10 cellular contexts compared by ENCODE assay signal in genomic region chr2:222892321-222892720, GRCh38. TPM values are rescaled to one million over a fixed set of nuclear protein-coding genes. Genes with fewer than 3 reads are reported as not detected.
DNase-seq lines count a peak whose midpoint lies in the region; ATAC-seq and TF ChIP-seq lines count a peak whose summit lies in the region.
"Had no signal": no experiment of that assay in that cellular context is flagged by ENCODE, and none has a peak within 500 bp of the region (broad histone marks: within the 10 kb centered on the region; RNA-seq: fewer than 3 reads in every experiment).

No MANE protein-coding gene starts in this region.

- intact Hi-C loops in adrenal gland (cut with DNase I), result no loop called here
- intact Hi-C loops in left ventricle myocardium inferior (cut with micrococcal nuclease), result no loop called here
- intact Hi-C loops in spleen (cut with DNase I; ENCODE audit: low total_unique reads), result no loop called here

- H3K27me3 ChIP-seq in adrenal gland (no peaks in the 10 kb centered on the region), left ventricle myocardium inferior (ENCODE audit: low read depth) (no peaks in the 10 kb centered on the region), spleen (replicated peaks in 1 of 7) (no peaks in the 10 kb centered on the region)

- H3K9me3 ChIP-seq in adrenal gland (replicated peaks in 1 of 3) (no peaks in the 10 kb centered on the region), left ventricle myocardium inferior (replicated peaks) (no peaks in the 10 kb centered on the region), spleen (no peaks in the 10 kb centered on the region)

- WGBS in adrenal gland, 4 donors, result 17 to 23% (median 21%) methylated on average over 2 of the region's 2 CpGs
- WGBS in spleen, 5 donors, result 21 to 59% (median 38%) methylated on average over 2 of the region's 2 CpGs

- DNase-seq in LHCN-M2 (ENCODE audit: low read depth), result peak; percentile 50
- DNase-seq in adrenal gland, result no peak
- DNase-seq in left ventricle myocardium inferior, result no peak
- DNase-seq in spleen, result no peak
- no peak for DNase-seq in epidermal melanocyte (ENCODE audit: insufficient read length, low spot score)
- DNase-seq: activated T-cell treated with anti-CD3 and anti-CD28 coated beads, Interleukin-2, amount 50 U/mL, for 1 hour; stimulated activated naive CD4-positive, alpha-beta T cell treated with Interleukin-2 at 50 U/mL for 16 hours; WERI-Rb-1 had no signal

- H3K27ac ChIP-seq in adrenal gland (peak overlapping the region in 3 of 5 donors; percentile 14 to 69 (median 36)), left ventricle myocardium inferior (replicated peaks) (peak overlapping the region; percentile 70), spleen (peak overlapping the region in 7 of 8 donors; percentile 59 to 74 (median 65))
- H3K27ac ChIP-seq: WERI-Rb-1 had no signal

- H3K36me3 ChIP-seq in adrenal gland (replicated peaks in 1 of 2) (no peaks in the 10 kb centered on the region), left ventricle myocardium inferior (no peaks in the 10 kb centered on the region), spleen (peaks cover 0 to 5% (median 0%) of the 10 kb centered on the region in 6 donors)
- H3K36me3 ChIP-seq: WERI-Rb-1 had no signal

- peaks cover 15 to 41% of the 10 kb centered on the region in 2 donors for H3K4me1 ChIP-seq in adrenal gland (replicated peaks in 1 of 2)
- H3K4me1 ChIP-seq in left ventricle myocardium inferior, result peaks cover 63% of the 10 kb centered on the region
- peaks cover 10 to 54% (median 28%) of the 10 kb centered on the region in 6 donors for H3K4me1 ChIP-seq in spleen

- no peak overlapping the region for H3K4me3 ChIP-seq in adrenal gland
- H3K4me3 ChIP-seq in left ventricle myocardium inferior, result peak overlapping the region; percentile 7
- peak overlapping the region in 1 of 8 donors; percentile 23 for H3K4me3 ChIP-seq in spleen

- ATAC-seq in GM18907 (IDR thresholded peaks at IDR 0.05; ENCODE audit: unreplicated experiment) (no peak), GM18520 (IDR thresholded peaks at IDR 0.05; ENCODE audit: unreplicated experiment) (no peak)

- no peak for TF ChIP-seq CTCF in adrenal gland (IDR thresholded peaks at IDR 0.05)
- no peak for TF ChIP-seq CTCF in left ventricle myocardium inferior (IDR thresholded peaks at IDR 0.05; ENCODE audit: borderline replicate concordance)
- no peak for TF ChIP-seq CTCF in spleen (IDR thresholded peaks at IDR 0.05 in 8 of 11, conservative IDR thresholded peaks at IDR 0.05 in 3 of 11)

- TF ChIP-seq POLR2A in adrenal gland (IDR thresholded peaks at IDR 0.05) (no peak), spleen (IDR thresholded peaks at IDR 0.05) (no peak)

RNA-seq across cellular contexts. Expression of gene ACSL3, which starts 31.5 kb away (rescaled TPM):
- total RNA-seq in LHCN-M2 (2014; rRNA removed), result 178 and 215 TPM in 2 replicates
- polyA plus RNA-seq in LHCN-M2 (2012), result 44.6 TPM
- 100 to 1,000 TPM in 1 of 8 donors, 10 to 100 TPM in 7; 59.1 to 130 (median 70.6) TPM for total RNA-seq in adrenal gland
- polyA plus RNA-seq in adrenal gland, result 100 to 1,000 TPM in 1 of 3 donors, 10 to 100 TPM in 2; 11.0 to 103 (median 15.9) TPM
- 50.1 TPM for total RNA-seq in left ventricle myocardium inferior
- total RNA-seq in spleen, result 10 to 100 TPM; 34.5 to 50.2 (median 45.3) TPM
- polyA plus RNA-seq in spleen, result 1 to 10 TPM; 7.5 to 9.8 (median 9.7) TPM
